13 cellular contexts compared by ENCODE assay signal in the genomic region with DNA sequence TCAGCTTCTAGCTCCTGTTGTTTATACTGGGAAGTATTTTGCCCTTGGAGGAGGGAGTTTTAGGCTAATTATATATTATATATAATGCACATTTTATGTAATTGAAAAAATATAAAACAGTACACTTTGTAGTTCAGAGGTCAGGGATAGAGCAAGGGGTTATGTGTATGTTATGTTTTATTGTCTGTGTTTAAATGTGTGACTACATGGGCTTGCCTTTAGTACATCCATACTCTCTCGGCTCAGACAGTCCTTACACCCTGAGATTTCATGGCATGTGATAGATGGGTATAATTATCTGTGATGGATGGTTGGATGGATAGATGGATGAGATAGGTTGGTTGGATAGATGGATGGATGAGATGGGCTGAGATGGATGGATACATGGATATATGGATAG. TPM values are rescaled to one million over a fixed set of nuclear protein-coding genes. Genes with fewer than 3 reads are reported as not detected.
"Had no signal": no experiment of that assay in that cellular context is flagged by ENCODE, and none has a peak within 500 bp of the region (broad histone marks: within the 10 kb centered on the region; RNA-seq: fewer than 3 reads in every experiment).

No MANE protein-coding gene starts in this region.

- ATAC-seq: activated CD8-positive, alpha-beta T cell treated with anti-CD3 and anti-CD28 coated beads, Interleukin-2, amount 10 ng/mL, durations not matched to agents 7 days and 5 days; left colon; naive thymus-derived CD4-positive, alpha-beta T cell; stimulated activated memory B cell treated with anti-CD40 and anti-IgM and Interleukin-4, amounts not matched to agents 10 μg/mL and 1 μg/mL and 100 μg/mL, for 72 hours had no signal

- DNase-seq: activated CD4-positive, alpha-beta T cell treated with anti-CD3 and anti-CD28 coated beads for 48 hours; activated CD8-positive, alpha-beta memory T cell treated with anti-CD3 and anti-CD28 coated beads, Interleukin-2, amount 50 U/mL, for 48 hours; activated CD8-positive, alpha-beta T cell treated with anti-CD3 and anti-CD28 coated beads, Interleukin-2, amount 10 ng/mL, durations not matched to agents 7 days and 5 days; activated naive CD4-positive, alpha-beta T cell; glutamatergic neuron; left colon; naive thymus-derived CD4-positive, alpha-beta T cell; T1000; transverse colon; WERI-Rb-1 had no signal

- H3K27ac ChIP-seq: esophagus muscularis mucosa, neutrophil, transverse colon, WERI-Rb-1 had no signal

- H3K36me3 ChIP-seq: esophagus muscularis mucosa, neutrophil, transverse colon, WERI-Rb-1 had no signal

- H3K27me3 ChIP-seq: esophagus muscularis mucosa, neutrophil, transverse colon had no signal

- H3K4me1 ChIP-seq: transverse colon had no signal

- H3K4me3 ChIP-seq: esophagus muscularis mucosa, transverse colon had no signal

- H3K9me3 ChIP-seq: esophagus muscularis mucosa, neutrophil, transverse colon had no signal

RNA-seq across cellular contexts. Expression of gene ST3GAL6, which starts 17.4 kb away (rescaled TPM):
- total RNA-seq: activated CD8-positive, alpha-beta T cell treated with anti-CD3 and anti-CD28 coated beads, Interleukin-2, amount 10 ng/mL, durations not matched to agents 7 days and 5 days had no signal
